ENCODE assay signal across 9 cellular contexts in the genomic region with DNA sequence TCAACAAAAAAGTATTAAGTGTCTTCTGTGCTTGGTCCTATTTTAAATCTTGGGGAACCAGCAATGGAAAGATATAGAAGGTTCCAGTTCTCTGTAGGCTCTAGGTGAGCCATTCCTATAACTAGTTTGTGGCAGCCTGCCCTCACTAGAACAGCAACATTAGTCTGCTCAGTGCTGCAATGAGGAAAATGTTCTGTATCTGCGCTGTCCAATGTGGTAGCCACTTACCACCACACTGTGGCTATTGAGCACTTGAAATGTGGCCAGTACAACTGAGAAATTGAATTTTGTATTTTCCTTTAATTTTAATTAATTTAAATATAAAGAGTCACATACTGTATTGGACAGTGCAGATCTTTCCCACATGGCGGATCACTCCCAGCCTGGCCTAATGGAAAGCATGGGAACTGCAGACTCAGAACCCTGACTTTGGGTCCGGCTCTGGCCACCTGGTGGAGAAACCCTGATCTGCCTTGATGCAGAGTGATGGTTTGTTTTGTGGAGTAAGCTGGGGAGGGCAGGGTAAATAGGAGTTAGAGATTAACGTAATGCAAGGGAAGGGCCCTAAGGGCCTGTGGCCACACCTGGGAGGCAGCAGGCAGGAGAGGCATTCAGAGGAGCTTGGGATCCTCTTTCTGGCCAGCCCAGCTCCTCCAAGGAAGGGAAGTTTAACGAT.
DNase-seq lines count a peak whose midpoint lies in the region; ATAC-seq and TF ChIP-seq lines count a peak whose summit lies in the region.
"Had no signal": no experiment of that assay in that cellular context is flagged by ENCODE, and none has a peak within 500 bp of the region (broad histone marks: within the 10 kb centered on the region; RNA-seq: fewer than 3 reads in every experiment).

No MANE protein-coding gene starts in this region.

- H3K27me3 Mint-ChIP-seq in MCF 10A (ENCODE audit: insufficient read depth, unreplicated experiment): no peaks in the 10 kb centered on the region

- H3K9me3 ChIP-seq in breast epithelium: no peaks in the 10 kb centered on the region
- H3K9me3 ChIP-seq in OCI-LY3 (ENCODE audit: insufficient read depth, low read length): no peaks in the 10 kb centered on the region
- no peaks in the 10 kb centered on the region for H3K9me3 ChIP-seq in esophagus muscularis mucosa
- no peaks in the 10 kb centered on the region for H3K9me3 ChIP-seq in thoracic aorta
- H3K9me3 ChIP-seq: SJSA1 had no signal

- H3K27me3 ChIP-seq in breast epithelium: no peaks in the 10 kb centered on the region
- H3K27me3 ChIP-seq in OCI-LY3 (ENCODE audit: low read depth, low read length): peaks cover 8% of the 10 kb centered on the region; the same call in 1 of the 2 replicates
- no peaks in the 10 kb centered on the region for H3K27me3 ChIP-seq in esophagus muscularis mucosa
- no peaks in the 10 kb centered on the region for H3K27me3 ChIP-seq in thoracic aorta (replicated peaks; ENCODE audit: insufficient read depth)
- H3K27me3 ChIP-seq: SJSA1 had no signal

- BruUV-seq in MCF 10A (replicated peaks; lab: Mats Ljungman, UMichigan): no TSS peak

- WGBS in esophagus muscularis mucosa: 95% methylated on average over 5 of the region's 5 CpGs

- no peak overlapping the region for H3K4me2 ChIP-seq in OCI-LY3 (ENCODE audit: low read length)

- no peaks in the 10 kb centered on the region for H3K36me3 ChIP-seq in breast epithelium
- H3K36me3 ChIP-seq in OCI-LY3 (replicated peaks; ENCODE audit: low read depth, low read length): no peaks in the 10 kb centered on the region
- H3K36me3 ChIP-seq in esophagus muscularis mucosa: no peaks in the 10 kb centered on the region
- no peaks in the 10 kb centered on the region for H3K36me3 ChIP-seq in thoracic aorta
- H3K36me3 ChIP-seq: SJSA1 had no signal

- DNase-seq in MCF 10A (ENCODE audit: unreplicated experiment) (peak; percentile 52), breast epithelium (ENCODE audit: low spot score in 2 of 2) (no peak), esophagus muscularis mucosa (ENCODE audit: extremely low spot score) (peak; percentile 47), thoracic aorta (ENCODE audit: low spot score) (no peak), NCI-H2029 (lab: John Stamatoyannopoulos, UW) (no peak), GF-D8 (lab: John Stamatoyannopoulos, UW) (no peak)

- no peaks in the 10 kb centered on the region for H4K20me1 ChIP-seq in OCI-LY3 (ENCODE audit: insufficient read depth, low read length)

- TF ChIP-seq CTCF in MCF 10A (IDR thresholded peaks at IDR 0.05; ENCODE audit: unreplicated experiment): peak; percentile 36
- TF ChIP-seq CTCF in breast epithelium (IDR thresholded peaks at IDR 0.05): no peak
- peak; percentile 34 for TF ChIP-seq CTCF in OCI-LY3 (IDR thresholded peaks at IDR 0.05; ENCODE audit: low read depth, low read length)
- peak in 1 of 3 experiments; percentile 14 for TF ChIP-seq CTCF in esophagus muscularis mucosa (IDR thresholded peaks at IDR 0.05)
- TF ChIP-seq CTCF in thoracic aorta (IDR thresholded peaks at IDR 0.05): peak; percentile 17

- no peak overlapping the region for H3K27ac Mint-ChIP-seq in MCF 10A (ENCODE audit: low read depth, unreplicated experiment)

- ATAC-seq in thoracic aorta (ENCODE audit: insufficient number of reproducible peaks, low FRiP score, low read depth): no peak
- ATAC-seq in GM18873 (IDR thresholded peaks at IDR 0.05; ENCODE audit: low FRiP score, unreplicated experiment): no peak

- POLR2A ChIA-PET in MCF 10A (lab: Yijun Ruan, JAX): no interaction called here

- no peak overlapping the region for H3K4me3 Mint-ChIP-seq in MCF 10A (ENCODE audit: unreplicated experiment)

- no peak overlapping the region for H3K9ac ChIP-seq in OCI-LY3 (ENCODE audit: low read length)

- peaks cover 29% of the 10 kb centered on the region for H3K4me1 Mint-ChIP-seq in MCF 10A (ENCODE audit: insufficient read depth, unreplicated experiment)

- H3K36me3 Mint-ChIP-seq in MCF 10A (ENCODE audit: insufficient read depth, unreplicated experiment): no peaks in the 10 kb centered on the region

- CTCF ChIA-PET in MCF 10A (lab: Yijun Ruan, JAX): interaction anchor here (0.7 to 1.1 kb wide), 2 partner anchors 10 to 13 kb away, joined by 3 read pairs; no protein-coding TSS in a partner anchor

- H3K9me3 Mint-ChIP-seq in MCF 10A (ENCODE audit: unreplicated experiment): no peaks in the 10 kb centered on the region

- intact Hi-C loops in MCF 10A (cut with micrococcal nuclease) (loop anchor here (2.0 kb wide), 1 partner anchor 115 kb away; no protein-coding TSS in a partner anchor), breast epithelium (cut with DNase I; ENCODE audit: low total_unique reads) (no loop called here), esophagus muscularis mucosa (cut with DNase I) (no loop called here)

- no peak overlapping the region for H2AFZ ChIP-seq in OCI-LY3 (ENCODE audit: low read depth, low read length)

- TF ChIP-seq EP300 in esophagus muscularis mucosa (IDR thresholded peaks at IDR 0.05): no peak

- H3K79me2 ChIP-seq in OCI-LY3 (ENCODE audit: low read length): no peaks in the 10 kb centered on the region

- TF ChIP-seq POLR2A in breast epithelium (IDR thresholded peaks at IDR 0.05) (no peak), esophagus muscularis mucosa (IDR thresholded peaks at IDR 0.05; ENCODE audit: low read depth) (no peak)

- H3K4me1 ChIP-seq in breast epithelium (no peaks in the 10 kb centered on the region), OCI-LY3 (ENCODE audit: low read length) (no peaks in the 10 kb centered on the region), esophagus muscularis mucosa (peaks cover 11 to 32% (median 22%) of the 10 kb centered on the region in 4 donors), thoracic aorta (ENCODE audit: control insufficient read depth in 1 of 2, low read depth in 2 of 2) (peaks cover 0 to 5% of the 10 kb centered on the region in 2 donors)

- H3K27ac ChIP-seq in breast epithelium (no peak overlapping the region), OCI-LY3 (ENCODE audit: low read length) (no peak overlapping the region), esophagus muscularis mucosa (replicated peaks in 1 of 4) (no peak overlapping the region), thoracic aorta (no peak overlapping the region)
- H3K27ac ChIP-seq: SJSA1 had no signal

- H3K4me3 ChIP-seq in breast epithelium (no peak overlapping the region), OCI-LY3 (ENCODE audit: low read length) (no peak overlapping the region), esophagus muscularis mucosa (no peak overlapping the region), thoracic aorta (no peak overlapping the region)
- H3K4me3 ChIP-seq: SJSA1 had no signal

Comparison
In these comparisons a context has a peak if more than half of its experiments do, and no peak if none do; other contexts are left out.
1. DNase-seq: peak in MCF 10A (single experiment) and esophagus muscularis mucosa (single experiment); none in breast epithelium (0 of 2), thoracic aorta (single experiment), NCI-H2029 (single experiment) and GF-D8 (single experiment).
2. CTCF ChIP-seq: peak in MCF 10A (single experiment), OCI-LY3 (single experiment) and thoracic aorta (single experiment); none in breast epithelium (0 of 3).